In the genomic region with DNA sequence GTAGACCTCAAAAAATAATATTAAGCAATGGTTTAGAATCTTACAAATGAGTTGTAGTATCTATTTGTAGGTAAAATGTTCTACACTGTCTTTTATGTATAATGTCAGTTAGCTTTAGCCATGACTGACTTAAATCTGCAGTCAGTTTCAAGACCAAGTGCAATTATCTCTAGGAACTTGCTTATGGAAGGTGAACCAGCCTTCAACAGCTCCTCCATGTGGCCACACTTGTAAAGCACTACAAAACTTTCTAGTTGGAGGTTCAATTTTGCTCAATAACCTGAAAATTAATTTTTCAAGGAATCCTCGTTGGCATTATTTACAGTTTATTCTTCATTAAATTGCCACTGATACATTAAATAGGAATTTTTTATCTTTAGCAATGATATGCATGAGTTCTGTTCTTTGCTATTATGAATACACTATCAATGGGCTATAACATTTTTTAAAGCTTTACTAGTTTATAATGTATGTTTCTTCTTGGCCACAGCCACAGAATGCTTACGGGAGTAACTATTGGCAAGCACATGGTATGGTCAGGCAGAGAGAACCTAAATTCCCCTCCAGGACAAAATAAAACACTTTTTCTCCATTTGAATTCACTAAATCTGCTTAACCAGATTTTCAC, we compare ENCODE assay signal across 8 cellular contexts.
DNase-seq lines count a peak whose midpoint lies in the region; ATAC-seq and TF ChIP-seq lines count a peak whose summit lies in the region.

No MANE protein-coding gene starts in this region.

- ATAC-seq in GM19452 (IDR thresholded peaks at IDR 0.05; ENCODE audit: unreplicated experiment) (peak; percentile 64), T-helper 17 cell (no peak)
- ATAC-seq in activated CD8-positive, alpha-beta memory T cell treated with anti-CD3 and anti-CD28 coated beads, Interleukin-2, amount 10 ng/mL, durations not matched to agents 7 days and 5 days: no peak

- H3K4me3 ChIP-seq in BJ (ENCODE audit: low read depth, low read length) (no peak overlapping the region), epithelial cell of esophagus (ENCODE audit: low read length) (no peak overlapping the region)

- DNase-seq in BJ (ENCODE audit: low read depth): no peak
- DNase-seq in NCI-H526 (lab: John Stamatoyannopoulos, UW): peak; percentile 14 to 56
- peak; percentile 68 for DNase-seq in epithelial cell of esophagus (ENCODE audit: low read depth)
- DNase-seq in progenitor cell of endocrine pancreas (ENCODE audit: low spot score, unreplicated experiment): no peak
- DNase-seq in activated CD8-positive, alpha-beta memory T cell treated with anti-CD3 and anti-CD28 coated beads, Interleukin-2, amount 10 ng/mL, durations not matched to agents 7 days and 5 days: no peak
- DNase-seq in activated CD4-positive, alpha-beta T cell treated with anti-CD3 and anti-CD28 coated beads for 1 hour: no peak
- DNase-seq in T-helper 17 cell: no peak

- H3K36me3 Mint-ChIP-seq in progenitor cell of endocrine pancreas (ENCODE audit: insufficient read depth): no peaks in the 10 kb centered on the region
- no peaks in the 10 kb centered on the region for H3K36me3 Mint-ChIP-seq in activated CD8-positive, alpha-beta memory T cell treated with anti-CD3 and anti-CD28 coated beads, Interleukin-2, amount 10 ng/mL, durations not matched to agents 7 days and 5 days
- H3K36me3 Mint-ChIP-seq in T-helper 17 cell (ENCODE audit: low read depth): no peaks in the 10 kb centered on the region

- CTCF ChIA-PET in BJ (lab: Yijun Ruan, JAX): interaction anchor here (1.4 to 1.6 kb wide), 2 partner anchors 8 to 9 kb away, joined by 3 to 5 read pairs; no protein-coding TSS in a partner anchor
- CTCF ChIA-PET in activated CD8-positive, alpha-beta memory T cell treated with anti-CD3 and anti-CD28 coated beads, Interleukin-2, amount 10 ng/mL, durations not matched to agents 7 days and 5 days (lab: Charles Lee): no interaction called here

- peak; percentile 55 for TF ChIP-seq CTCF in BJ (IDR thresholded peaks at IDR 0.05; ENCODE audit: insufficient read depth, low read depth, low read length)
- peak; percentile 89 for TF ChIP-seq CTCF in epithelial cell of esophagus (IDR thresholded peaks at IDR 0.05; ENCODE audit: insufficient read depth, low read depth, low read length, missing control alignments)
- TF ChIP-seq CTCF in progenitor cell of endocrine pancreas (IDR thresholded peaks at IDR 0.05; ENCODE audit: unreplicated experiment): peak; percentile 80

- no peaks in the 10 kb centered on the region for H3K4me1 Mint-ChIP-seq in progenitor cell of endocrine pancreas (ENCODE audit: low read depth)
- no peaks in the 10 kb centered on the region for H3K4me1 Mint-ChIP-seq in activated CD8-positive, alpha-beta memory T cell treated with anti-CD3 and anti-CD28 coated beads, Interleukin-2, amount 10 ng/mL, durations not matched to agents 7 days and 5 days
- H3K4me1 Mint-ChIP-seq in T-helper 17 cell: no peaks in the 10 kb centered on the region

- H3K27ac Mint-ChIP-seq in progenitor cell of endocrine pancreas (no peak overlapping the region), T-helper 17 cell (no peak overlapping the region)
- H3K27ac Mint-ChIP-seq in activated CD8-positive, alpha-beta memory T cell treated with anti-CD3 and anti-CD28 coated beads, Interleukin-2, amount 10 ng/mL, durations not matched to agents 7 days and 5 days: no peak overlapping the region

- no peak overlapping the region for H3K4me3 Mint-ChIP-seq in progenitor cell of endocrine pancreas (ENCODE audit: low read depth)
- no peak overlapping the region for H3K4me3 Mint-ChIP-seq in activated CD8-positive, alpha-beta memory T cell treated with anti-CD3 and anti-CD28 coated beads, Interleukin-2, amount 10 ng/mL, durations not matched to agents 7 days and 5 days
- no peak overlapping the region for H3K4me3 Mint-ChIP-seq in T-helper 17 cell

- H3K27me3 ChIP-seq in BJ (ENCODE audit: control insufficient read depth, insufficient read depth, low read length): no peaks in the 10 kb centered on the region

- H3K36me3 ChIP-seq in BJ (ENCODE audit: control insufficient read depth, insufficient read depth, low read length): no peaks in the 10 kb centered on the region

- H3K9me3 ChIP-seq in T-helper 17 cell (ENCODE audit: control insufficient read depth, low read length, poor library complexity, severe bottlenecking): no peaks in the 10 kb centered on the region

- peaks cover 7% of the 10 kb centered on the region for H3K27me3 Mint-ChIP-seq in progenitor cell of endocrine pancreas
- H3K27me3 Mint-ChIP-seq in activated CD8-positive, alpha-beta memory T cell treated with anti-CD3 and anti-CD28 coated beads, Interleukin-2, amount 10 ng/mL, durations not matched to agents 7 days and 5 days: no peaks in the 10 kb centered on the region
- H3K27me3 Mint-ChIP-seq in T-helper 17 cell: no peaks in the 10 kb centered on the region

- H3K9me3 Mint-ChIP-seq in progenitor cell of endocrine pancreas (ENCODE audit: low read depth): no peaks in the 10 kb centered on the region
- H3K9me3 Mint-ChIP-seq in activated CD8-positive, alpha-beta memory T cell treated with anti-CD3 and anti-CD28 coated beads, Interleukin-2, amount 10 ng/mL, durations not matched to agents 7 days and 5 days (ENCODE audit: low read depth): no peaks in the 10 kb centered on the region

- POLR2A ChIA-PET in BJ (lab: Charles Lee): no interaction called here

Comparison
In these comparisons a context has a peak if more than half of its experiments do, and no peak if none do; other contexts are left out.
1. DNase-seq: peak in NCI-H526 (2 of 2) and epithelial cell of esophagus (single experiment); none in BJ (single experiment), progenitor cell of endocrine pancreas (single experiment), activated CD8-positive, alpha-beta memory T cell treated with anti-CD3 and anti-CD28 coated beads, Interleukin-2, amount 10 ng/mL, durations not matched to agents 7 days and 5 days (single experiment), activated CD4-positive, alpha-beta T cell treated with anti-CD3 and anti-CD28 coated beads for 1 hour (single experiment) and T-helper 17 cell (0 of 3).
2. Peak in every context shown above with its lines, with median percentiles within 50 percentile points of each other: CTCF ChIP-seq.